ENCODE assay signal across 14 cellular contexts in genomic region chr12:8662592-8662991, GRCh38. TPM values are rescaled to one million over a fixed set of nuclear protein-coding genes. Genes with fewer than 3 reads are reported as not detected.
DNase-seq lines count a peak whose midpoint lies in the region; ATAC-seq, FAIRE-seq and TF ChIP-seq lines count a peak whose summit lies in the region.
"Had no signal": no experiment of that assay in that cellular context is flagged by ENCODE, and none has a peak within 500 bp of the region (broad histone marks: within the 10 kb centered on the region; RNA-seq: fewer than 3 reads in every experiment).

MFAP5 (minus strand) TSS chr12:8662826; CDS start chr12:8662104, 722 bp downstream.

- H3K4me3 Mint-ChIP-seq in stimulated activated memory B cell treated with anti-CD40 and anti-IgM and Interleukin-4, amounts not matched to agents 10 μg/mL and 1 μg/mL and 100 μg/mL, for 72 hours, result no peak within 1 kb of the TSS
- H3K4me3 Mint-ChIP-seq: activated T-cell treated with anti-CD3 and anti-CD28 coated beads, Interleukin-2, amount 50 U/mL, for 4 hours; naive B cell had no signal

- peaks cover 12% of the 10 kb centered on the region for H3K4me1 Mint-ChIP-seq in stimulated activated memory B cell treated with anti-CD40 and anti-IgM and Interleukin-4, amounts not matched to agents 10 μg/mL and 1 μg/mL and 100 μg/mL, for 72 hours

- H3K9ac ChIP-seq in neuronal stem cell (ENCODE audit: low read depth, low read length, poor library complexity), result no peak within 1 kb of the TSS

- no CpG with 5 or more reads among the region's 6 CpGs for WGBS in neuronal stem cell (ENCODE audit: extremely low coverage in 2 of 2, insufficient read length in 2 of 2, insufficient replicate concordance in 1 of 2), 2 donors

- H2BK120ac ChIP-seq in neuronal stem cell (ENCODE audit: low read depth, low read length), result no peak within 1 kb of the TSS

- no peak within 1 kb of the TSS for H4K8ac ChIP-seq in neuronal stem cell (ENCODE audit: low read depth, low read length)

- H3K4me3 ChIP-seq in Peyer's patch (no peak within 1 kb of the TSS), fibroblast of mammary gland (ENCODE audit: control insufficient read depth, low read depth, low read length) (peak within 1 kb of the TSS; percentile 19), mucosa of descending colon (no peak within 1 kb of the TSS), neuronal stem cell (ENCODE audit: low read length in 2 of 2) (no peak within 1 kb of the TSS)

- H3K18ac ChIP-seq in neuronal stem cell (ENCODE audit: low read length), result no peak within 1 kb of the TSS

- H3K9me3 Mint-ChIP-seq in stimulated activated memory B cell treated with anti-CD40 and anti-IgM and Interleukin-4, amounts not matched to agents 10 μg/mL and 1 μg/mL and 100 μg/mL, for 72 hours, result no peaks in the 10 kb centered on the region
- H3K9me3 Mint-ChIP-seq: activated T-cell treated with anti-CD3 and anti-CD28 coated beads, Interleukin-2, amount 50 U/mL, for 4 hours; naive B cell had no signal

- H3K4me1 ChIP-seq in Peyer's patch, result no peaks in the 10 kb centered on the region
- H3K4me1 ChIP-seq in mucosa of descending colon (ENCODE audit: low read depth), result no peaks in the 10 kb centered on the region
- H3K4me1 ChIP-seq in neuronal stem cell (ENCODE audit: control insufficient read depth in 2 of 2, insufficient read depth in 1 of 2, low read depth in 1 of 2, low read length in 2 of 2), result peaks cover 0 to 11% of the 10 kb centered on the region in 2 donors

- H3K27ac Mint-ChIP-seq in stimulated activated memory B cell treated with anti-CD40 and anti-IgM and Interleukin-4, amounts not matched to agents 10 μg/mL and 1 μg/mL and 100 μg/mL, for 72 hours, result no peak within 1 kb of the TSS

- H2BK12ac ChIP-seq in neuronal stem cell (ENCODE audit: low read length), result no peak within 1 kb of the TSS

- H2AK5ac ChIP-seq in neuronal stem cell (ENCODE audit: low read depth, low read length), result no peak within 1 kb of the TSS

- H3K27me3 Mint-ChIP-seq in stimulated activated memory B cell treated with anti-CD40 and anti-IgM and Interleukin-4, amounts not matched to agents 10 μg/mL and 1 μg/mL and 100 μg/mL, for 72 hours, result no peaks in the 10 kb centered on the region

- H3K4me2 ChIP-seq in neuronal stem cell (ENCODE audit: insufficient read depth, low read length, poor library complexity, severe bottlenecking), result no peak within 1 kb of the TSS

- no peak within 1 kb of the TSS for H4K91ac ChIP-seq in neuronal stem cell (ENCODE audit: low read depth, low read length, poor library complexity)

- no peak within 1 kb of the TSS for H2AFZ ChIP-seq in neuronal stem cell (ENCODE audit: low read length)

- H3K9me3 ChIP-seq in Peyer's patch, result no peaks in the 10 kb centered on the region
- no peaks in the 10 kb centered on the region for H3K9me3 ChIP-seq in mucosa of descending colon
- H3K9me3 ChIP-seq in neuronal stem cell (replicated peaks in 1 of 2; ENCODE audit: control insufficient read depth in 2 of 2, insufficient read depth in 1 of 2, low read depth in 1 of 2, low read length in 2 of 2), result no peaks in the 10 kb centered on the region

- intact Hi-C loops in mucosa of descending colon (cut with DNase I, micrococcal nuclease), result no loop called here

- H3K27me3 ChIP-seq in Peyer's patch (no peaks in the 10 kb centered on the region), neuronal stem cell (ENCODE audit: control insufficient read depth in 3 of 3, insufficient read depth in 3 of 3, low read depth in 1 of 3, low read length in 3 of 3) (peaks cover 0 to 4% (median 0%) of the 10 kb centered on the region in 3 experiments)

- no peaks in the 10 kb centered on the region for H3K36me3 ChIP-seq in Peyer's patch
- no peaks in the 10 kb centered on the region for H3K36me3 ChIP-seq in mucosa of descending colon (ENCODE audit: low read depth)
- H3K36me3 ChIP-seq in neuronal stem cell (replicated peaks in 1 of 2; ENCODE audit: control insufficient read depth in 2 of 2, insufficient read depth in 2 of 2, low read length in 2 of 2), result no peaks in the 10 kb centered on the region

- no peak within 1 kb of the TSS for H3K27ac ChIP-seq in Peyer's patch
- H3K27ac ChIP-seq in neuronal stem cell (replicated peaks; ENCODE audit: low read length), result no peak within 1 kb of the TSS
- H3K27ac ChIP-seq: VCaP had no signal

- no peak for TF ChIP-seq POLR2A in Peyer's patch (IDR thresholded peaks at IDR 0.05)
- TF ChIP-seq POLR2A in H54 (IDR thresholded peaks at IDR 0.05; ENCODE audit: low read depth, low read length), result no peak

- no peak within 1 kb of the TSS for H3K23ac ChIP-seq in neuronal stem cell (ENCODE audit: low read depth, low read length, poor library complexity)

- FAIRE-seq in urothelium cell line (lab: Jason Lieb, UNC) (peak; percentile 20), H54 (lab: Jason Lieb, UNC) (no peak)

- no peak for DNase-seq in Peyer's patch
- DNase-seq in fibroblast of mammary gland (ENCODE audit: low read depth), result peak; percentile 76
- no peak for DNase-seq in mucosa of descending colon
- DNase-seq in urothelium cell line (ENCODE audit: low spot score), result peak; percentile 44
- DNase-seq in neuronal stem cell (ENCODE audit: low spot score), result no peak
- no peak for DNase-seq in H54 (ENCODE audit: insufficient read length, low spot score)
- DNase-seq: activated T-cell treated with anti-CD3 and anti-CD28 coated beads, Interleukin-2, amount 50 U/mL, for 4 hours; KG1; naive B cell; NCI-H345; stimulated activated naive CD4-positive, alpha-beta T cell had no signal

- H3K36me3 Mint-ChIP-seq in stimulated activated memory B cell treated with anti-CD40 and anti-IgM and Interleukin-4, amounts not matched to agents 10 μg/mL and 1 μg/mL and 100 μg/mL, for 72 hours, result peaks cover 4% of the 10 kb centered on the region
- H3K36me3 Mint-ChIP-seq: naive B cell had no signal

- ATAC-seq in mucosa of descending colon (peak; percentile 40), HG02610 (IDR thresholded peaks at IDR 0.05; ENCODE audit: unreplicated experiment) (no peak)
- no peak for ATAC-seq in stimulated activated memory B cell treated with anti-CD40 and anti-IgM and Interleukin-4, amounts not matched to agents 10 μg/mL and 1 μg/mL and 100 μg/mL, for 72 hours
- ATAC-seq: activated T-cell treated with anti-CD3 and anti-CD28 coated beads, Interleukin-2, amount 50 U/mL, for 4 hours had no signal

- no peak within 1 kb of the TSS for H2BK5ac ChIP-seq in neuronal stem cell (ENCODE audit: low read length)

- H2BK15ac ChIP-seq in neuronal stem cell (ENCODE audit: low read length), result no peak within 1 kb of the TSS

- H3K4ac ChIP-seq in neuronal stem cell (ENCODE audit: low read length), result no peak within 1 kb of the TSS

- no peaks in the 10 kb centered on the region for H3K79me1 ChIP-seq in neuronal stem cell (ENCODE audit: low read depth, low read length)

- no peak for TF ChIP-seq CTCF in Peyer's patch (IDR thresholded peaks at IDR 0.05)
- no peak for TF ChIP-seq CTCF in fibroblast of mammary gland (conservative IDR thresholded peaks at IDR 0.05; ENCODE audit: control insufficient read depth, insufficient read depth, low read depth, low read length)
- TF ChIP-seq CTCF in mucosa of descending colon (IDR thresholded peaks at IDR 0.05), result no peak

- H3K14ac ChIP-seq in neuronal stem cell (ENCODE audit: low read length), result no peak within 1 kb of the TSS

RNA-seq across cellular contexts. Expression of gene MFAP5, which starts in this region (rescaled TPM):
- 10 to 100 TPM; 17.3 to 67.4 (median 32.4) TPM for total RNA-seq in Peyer's patch
- total RNA-seq in mucosa of descending colon, result 10 to 100 TPM; 10.7 to 43.1 (median 25.0) TPM
- polyA plus RNA-seq in neuronal stem cell (2013, experiment 1 of 2), result 0.75 TPM
- polyA plus RNA-seq in neuronal stem cell (2013, experiment 2 of 2), result 0.91 TPM
- total RNA-seq: activated T-cell treated with anti-CD3 and anti-CD28 coated beads, Interleukin-2, amount 50 U/mL, for 4 hours had no signal

Comparison
In these comparisons a context has a peak if more than half of its experiments do, and no peak if none do; other contexts are left out.
1. DNase-seq: peak in fibroblast of mammary gland (single experiment) and urothelium cell line (single experiment); none in Peyer's patch (0 of 3), mucosa of descending colon (0 of 3), neuronal stem cell (single experiment) and H54 (single experiment).